ENCODE assay signal across 17 cellular contexts in the genomic region with DNA sequence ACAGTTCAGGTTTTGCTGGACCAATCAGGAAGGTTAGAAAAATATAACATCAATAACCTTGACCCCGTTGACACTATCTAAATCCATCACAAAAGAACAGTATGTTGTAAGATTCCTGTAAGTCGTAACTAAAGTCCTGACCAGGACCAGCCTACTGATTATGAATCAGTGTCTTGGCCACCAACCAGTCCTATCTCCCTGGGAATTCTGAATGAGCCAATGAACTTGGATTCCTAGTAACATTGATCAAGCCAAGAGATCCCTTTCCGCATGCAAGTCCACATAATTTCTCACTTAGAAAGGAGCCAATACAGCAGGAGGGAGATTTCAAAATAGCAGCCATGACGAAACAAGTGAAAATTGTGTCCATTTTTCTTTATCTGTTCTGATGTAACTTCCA. TPM values are rescaled to one million over a fixed set of nuclear protein-coding genes. Genes with fewer than 3 reads are reported as not detected.
A peak's percentile ranks its signal among the peaks of the same experiment; 100 is the strongest.
DNase-seq lines count a peak whose midpoint lies in the region; TF ChIP-seq lines count a peak whose summit lies in the region.
"Had no signal": no experiment of that assay in that cellular context is flagged by ENCODE, and none has a peak within 500 bp of the region (broad histone marks: within the 10 kb centered on the region; RNA-seq: fewer than 3 reads in every experiment).

No MANE protein-coding gene starts in this region.

- H3K4ac ChIP-seq in mesenchymal stem cell (ENCODE audit: low read depth in 1 of 2, low read length in 2 of 2) = no peak overlapping the region

- H3K79me1 ChIP-seq in mesenchymal stem cell (replicated peaks; ENCODE audit: low read length, poor library complexity, severe bottlenecking) = no peaks in the 10 kb centered on the region

- H2BK5ac ChIP-seq in mesenchymal stem cell (ENCODE audit: low read depth, low read length, poor library complexity, severe bottlenecking) = no peak overlapping the region

- H3K18ac ChIP-seq in mesenchymal stem cell (ENCODE audit: low read depth in 1 of 2, low read length in 2 of 2) = no peak overlapping the region

- H3K27me3 Mint-ChIP-seq in endodermal cell (ENCODE audit: insufficient read depth) = peaks cover 6% of the 10 kb centered on the region
- H3K27me3 Mint-ChIP-seq: activated naive CD8-positive, alpha-beta T cell treated with anti-CD3 and anti-CD28 coated beads for 36 hours; dendritic cell treated with granulocyte-macrophage colony-stimulating factor and Interleukin-4, amounts not matched to agents 40 ng/mL and 50 ng/mL, for 4 days had no signal

- no peak overlapping the region for H3K23ac ChIP-seq in mesenchymal stem cell (ENCODE audit: low read length in 2 of 2)

- H2BK120ac ChIP-seq in mesenchymal stem cell (ENCODE audit: low read depth, low read length) = no peak overlapping the region

- no peak overlapping the region for H3K4me3 Mint-ChIP-seq in endodermal cell
- H3K4me3 Mint-ChIP-seq: activated naive CD8-positive, alpha-beta T cell treated with anti-CD3 and anti-CD28 coated beads for 36 hours; dendritic cell treated with granulocyte-macrophage colony-stimulating factor and Interleukin-4, amounts not matched to agents 40 ng/mL and 50 ng/mL, for 4 days; stimulated activated effector memory CD8-positive, alpha-beta T cell treated with anti-CD3 and anti-CD28 coated beads, Interleukin-12 subunit alpha, Interleukin-12 subunit beta, amount 100 ng/mL, for 72 hours had no signal

- no peak overlapping the region for H4K91ac ChIP-seq in mesenchymal stem cell (ENCODE audit: low read length)

- no peaks in the 10 kb centered on the region for H3K9me3 Mint-ChIP-seq in endodermal cell
- H3K9me3 Mint-ChIP-seq: activated naive CD8-positive, alpha-beta T cell treated with anti-CD3 and anti-CD28 coated beads for 36 hours; dendritic cell treated with granulocyte-macrophage colony-stimulating factor and Interleukin-4, amounts not matched to agents 40 ng/mL and 50 ng/mL, for 4 days; stimulated activated effector memory CD8-positive, alpha-beta T cell treated with anti-CD3 and anti-CD28 coated beads, Interleukin-12 subunit alpha, Interleukin-12 subunit beta, amount 100 ng/mL, for 72 hours had no signal

- no peak overlapping the region for H2BK15ac ChIP-seq in mesenchymal stem cell (ENCODE audit: low read depth, poor library complexity, severe bottlenecking)

- no peak overlapping the region for H3K27ac Mint-ChIP-seq in endodermal cell
- H3K27ac Mint-ChIP-seq: activated naive CD8-positive, alpha-beta T cell treated with anti-CD3 and anti-CD28 coated beads for 36 hours; dendritic cell treated with granulocyte-macrophage colony-stimulating factor and Interleukin-4, amounts not matched to agents 40 ng/mL and 50 ng/mL, for 4 days had no signal

- TF ChIP-seq CTCF in AG09309 (IDR thresholded peaks at IDR 0.05; ENCODE audit: control insufficient read depth, insufficient read depth, low read depth, low read length, missing control alignments) (no peak), epithelial cell of esophagus (IDR thresholded peaks at IDR 0.05; ENCODE audit: insufficient read depth, low read depth, low read length, missing control alignments) (no peak), endodermal cell (conservative IDR thresholded peaks at IDR 0.05) (no peak)

- peak overlapping the region; percentile 97 for H3K27ac ChIP-seq in KOPT-K1 (ENCODE audit: low read depth, low read length, poor library complexity, severe bottlenecking)
- H3K27ac ChIP-seq in mesenchymal stem cell (ENCODE audit: low read length, poor library complexity, severe bottlenecking) = no peak overlapping the region
- no peak overlapping the region for H3K27ac ChIP-seq in endodermal cell (ENCODE audit: low read depth, low read length)
- H3K27ac ChIP-seq: lower lobe of right lung, VCaP had no signal

- WGBS in mesenchymal stem cell = 71% methylated on average over 3 of the region's 4 CpGs
- WGBS in endodermal cell (ENCODE audit: insufficient coverage in 1 of 2, insufficient read length in 1 of 2), 2 experiments = 92% methylated on average over 2 to 4 of the region's 4 CpGs

- H3K27me3 ChIP-seq in mesenchymal stem cell (ENCODE audit: control insufficient read depth in 1 of 2, insufficient read depth in 1 of 2, low read length in 2 of 2) (peaks cover 12 to 43% of the 10 kb centered on the region in 2 experiments), endodermal cell (ENCODE audit: control insufficient read depth, insufficient read depth, low read length, poor library complexity, severe bottlenecking) (no peaks in the 10 kb centered on the region)

- H3K36me3 ChIP-seq in KOPT-K1 (ENCODE audit: insufficient read depth, low read length) = peaks cover 22% of the 10 kb centered on the region
- no peaks in the 10 kb centered on the region for H3K36me3 ChIP-seq in mesenchymal stem cell (ENCODE audit: control insufficient read depth in 1 of 2, insufficient read depth in 2 of 2, low read depth in 1 of 2, low read length in 2 of 2)
- H3K36me3 ChIP-seq in endodermal cell (ENCODE audit: control insufficient read depth, insufficient read depth, low read length) = no peaks in the 10 kb centered on the region
- H3K36me3 ChIP-seq: lower lobe of right lung had no signal

- no peak overlapping the region for H3K14ac ChIP-seq in mesenchymal stem cell (ENCODE audit: low read length in 2 of 2)

- H3K9ac ChIP-seq in mesenchymal stem cell (ENCODE audit: low read length) (peak overlapping the region; percentile 61), endodermal cell (ENCODE audit: extremely low read depth, low read length, poor library complexity, severe bottlenecking) (no peak overlapping the region)

- H3K4me3 ChIP-seq in AG09309 (ENCODE audit: control insufficient read depth, low read depth, low read length) (no peak overlapping the region), epithelial cell of esophagus (ENCODE audit: low read length) (no peak overlapping the region), mesenchymal stem cell (ENCODE audit: insufficient read depth in 1 of 2, low read depth in 1 of 2, low read length in 2 of 2) (peak overlapping the region in 1 of 2 experiments; percentile 36), endodermal cell (ENCODE audit: low read length) (no peak overlapping the region)
- H3K4me3 ChIP-seq: lower lobe of right lung had no signal

- no peak overlapping the region for H3K4me2 ChIP-seq in mesenchymal stem cell (ENCODE audit: low read length, poor library complexity, severe bottlenecking)

- H3K4me1 Mint-ChIP-seq in endodermal cell = peaks cover 4% of the 10 kb centered on the region

- no peaks in the 10 kb centered on the region for H3K36me3 Mint-ChIP-seq in endodermal cell (ENCODE audit: low read depth)
- H3K36me3 Mint-ChIP-seq: activated naive CD8-positive, alpha-beta T cell treated with anti-CD3 and anti-CD28 coated beads for 36 hours; stimulated activated effector memory CD8-positive, alpha-beta T cell treated with anti-CD3 and anti-CD28 coated beads, Interleukin-12 subunit alpha, Interleukin-12 subunit beta, amount 100 ng/mL, for 72 hours had no signal

- no peak overlapping the region for H2AFZ ChIP-seq in mesenchymal stem cell (ENCODE audit: low read depth, low read length)

- H3K4me1 ChIP-seq in mesenchymal stem cell (ENCODE audit: control insufficient read depth, insufficient read depth, low read depth, low read length) (no peaks in the 10 kb centered on the region), endodermal cell (ENCODE audit: control insufficient read depth, insufficient read depth, low read length) (no peaks in the 10 kb centered on the region)
- H3K4me1 ChIP-seq: lower lobe of right lung had no signal

- H3K9me3 ChIP-seq in KOPT-K1 (ENCODE audit: insufficient read depth, low read length, poor library complexity, severe bottlenecking) = no peaks in the 10 kb centered on the region
- H3K9me3 ChIP-seq in mesenchymal stem cell (ENCODE audit: control insufficient read depth, low read length) = no peaks in the 10 kb centered on the region
- no peaks in the 10 kb centered on the region for H3K9me3 ChIP-seq in endodermal cell (ENCODE audit: control insufficient read depth, low read length)
- H3K9me3 ChIP-seq: lower lobe of right lung had no signal

- no peak overlapping the region for H4K8ac ChIP-seq in mesenchymal stem cell (ENCODE audit: low read length)

- DNase-seq in AG09309 (ENCODE audit: low read depth) = peak; percentile 86
- DNase-seq in epithelial cell of esophagus (ENCODE audit: low read depth) = peak; percentile 4
- no peak for DNase-seq in mesenchymal stem cell
- no peak for DNase-seq in endodermal cell
- DNase-seq in mucosa of gallbladder (ENCODE audit: low spot score) = no peak
- DNase-seq in EL = no peak
- no peak for DNase-seq in NK-92 treated with Interleukin-12 subunit alpha and Interleukin-12 subunit beta, amount 100 ng/mL, for 24 hours (lab: John Stamatoyannopoulos, UW)
- DNase-seq: activated naive CD8-positive, alpha-beta T cell treated with anti-CD3 and anti-CD28 coated beads for 36 hours; lower lobe of right lung; NCI-H1417; NCI-H510A treated with DMSO at 0.1 percent for 48 hours; occipital lobe had no signal

- no peak overlapping the region for H2BK12ac ChIP-seq in mesenchymal stem cell (ENCODE audit: low read length in 2 of 2)

- no peak overlapping the region for H2AK5ac ChIP-seq in mesenchymal stem cell (ENCODE audit: low read length, severe bottlenecking)

RNA-seq across cellular contexts. Expression of a gene that starts 9.5 kb away (rescaled TPM):
- 0.59 TPM for polyA plus RNA-seq in mesenchymal stem cell (2013, experiment 1 of 2)
- 0.37 TPM for polyA plus RNA-seq in mesenchymal stem cell (2013, experiment 2 of 2)
- total RNA-seq in endodermal cell = under 1 TPM; 0.20 to 0.31 TPM
- 0.25 TPM for polyA plus RNA-seq in endodermal cell (2013, experiment 1 of 2)
- polyA plus RNA-seq in endodermal cell (2013, experiment 2 of 2) = 0.46 TPM
- total RNA-seq in mucosa of gallbladder = 2.0 TPM

RNA-seq across cellular contexts. Expression of a gene that starts 31.5 kb away (rescaled TPM):
- not detected for polyA plus RNA-seq in mesenchymal stem cell (2013, experiment 1 of 2)
- not detected for polyA plus RNA-seq in mesenchymal stem cell (2013, experiment 2 of 2)
- total RNA-seq in endodermal cell (not detected), mucosa of gallbladder (13.6 TPM)
- not detected for polyA plus RNA-seq in endodermal cell (2013, experiment 1 of 2)
- polyA plus RNA-seq in endodermal cell (2013, experiment 2 of 2) = not detected
- polyA plus RNA-seq: AG04450 had no signal

Comparison
In these comparisons a context has a peak if more than half of its experiments do, and no peak if none do; other contexts are left out.
1. DNase-seq: peak in AG09309 (single experiment) and epithelial cell of esophagus (single experiment); none in mesenchymal stem cell (single experiment), endodermal cell (single experiment), mucosa of gallbladder (single experiment), EL (single experiment) and NK-92 treated with Interleukin-12 subunit alpha and Interleukin-12 subunit beta, amount 100 ng/mL, for 24 hours (single experiment).
2. RNA of a gene that starts 31.5 kb away (total RNA-seq): 13.6 TPM in mucosa of gallbladder (single experiment); not detected in endodermal cell; every median in the first group is over 10 times any median in the second.